ENCODE assay signal across 24 cellular contexts in the genomic region with DNA sequence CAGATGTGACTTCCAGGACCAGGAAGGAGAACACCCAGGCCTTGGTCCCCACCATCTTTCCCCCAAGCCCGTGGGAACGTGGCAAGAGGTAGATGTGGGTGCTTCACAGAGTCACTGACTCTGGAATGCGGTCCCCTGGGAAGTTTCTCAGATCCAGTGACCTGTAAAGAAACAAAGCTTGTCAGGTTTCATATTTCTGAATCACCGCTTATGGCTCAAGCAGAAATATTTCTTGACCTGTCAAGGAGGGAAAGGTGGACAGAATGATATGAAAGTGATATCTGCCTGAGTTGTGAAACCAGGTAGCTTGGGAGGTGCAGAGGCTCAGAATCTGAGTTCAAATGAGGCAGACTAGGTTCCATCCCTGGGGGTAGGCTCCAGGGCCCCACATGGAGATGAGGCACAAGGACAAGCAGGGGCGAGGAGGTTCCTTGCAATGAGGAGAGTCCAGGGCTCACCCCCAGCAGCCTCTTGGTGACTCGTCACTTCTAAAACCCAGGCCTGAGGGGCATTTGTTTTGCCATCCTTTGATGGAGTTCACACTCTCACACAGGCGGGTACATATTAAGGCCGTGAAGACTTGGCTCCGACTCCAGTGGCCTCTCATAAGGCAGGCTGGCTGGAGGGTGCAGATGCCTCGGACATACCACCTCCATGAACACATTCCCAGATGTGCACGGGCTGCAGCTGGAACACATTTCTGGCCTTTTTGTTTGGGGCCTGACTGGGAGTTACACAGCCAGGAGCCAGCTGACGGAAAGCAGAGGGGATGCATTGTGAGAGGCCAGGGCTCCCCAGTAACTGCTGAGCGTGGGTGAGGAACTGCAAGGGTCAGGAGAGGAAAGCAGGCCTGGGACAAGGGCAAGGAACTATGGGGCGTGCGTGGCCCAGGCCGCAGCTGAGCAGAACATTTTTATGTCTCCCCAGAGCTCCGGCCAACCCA. TPM values are rescaled to one million over a fixed set of nuclear protein-coding genes. Genes with fewer than 3 reads are reported as not detected.
DNase-seq lines count a peak whose midpoint lies in the region; ATAC-seq and TF ChIP-seq lines count a peak whose summit lies in the region.
"Had no signal": no experiment of that assay in that cellular context is flagged by ENCODE, and none has a peak within 500 bp of the region (broad histone marks: within the 10 kb centered on the region; RNA-seq: fewer than 3 reads in every experiment).

No MANE protein-coding gene starts in this region.

- H3K4me3 Mint-ChIP-seq in MCF 10A (ENCODE audit: unreplicated experiment) (no peak overlapping the region), glutamatergic neuron (ENCODE audit: unreplicated experiment) (no peak overlapping the region)
- H3K4me3 Mint-ChIP-seq in activated T-cell treated with anti-CD3 and anti-CD28 coated beads, Interleukin-2, amount 50 U/mL, for 4 hours = no peak overlapping the region
- H3K4me3 Mint-ChIP-seq in activated CD8-positive, alpha-beta T cell treated with anti-CD3 and anti-CD28 coated beads, Interleukin-2, amount 10 ng/mL, durations not matched to agents 7 days and 5 days = no peak overlapping the region
- H3K4me3 Mint-ChIP-seq: activated CD8-positive, alpha-beta T cell treated with anti-CD3 and anti-CD28 coated beads for 36 hours; activated naive CD8-positive, alpha-beta T cell; T-helper 2 cell treated with Interferon-gamma antibody and Interleukin-4, amounts not matched to agents 5 μg/mL and 100 μg/mL, for 36 hours had no signal

- H3K14ac ChIP-seq in neuronal stem cell (ENCODE audit: low read length) = peak overlapping the region; percentile 0

- H3K27me3 ChIP-seq in breast epithelium (no peaks in the 10 kb centered on the region), neuronal stem cell (ENCODE audit: control insufficient read depth in 3 of 3, insufficient read depth in 3 of 3, low read depth in 1 of 3, low read length in 3 of 3) (peaks cover 0 to 19% (median 0%) of the 10 kb centered on the region in 3 experiments), transverse colon (no peaks in the 10 kb centered on the region)
- H3K27me3 ChIP-seq: cardiac muscle cell, dorsolateral prefrontal cortex had no signal

- H2AFZ ChIP-seq in neuronal stem cell (ENCODE audit: low read length) = peak overlapping the region; percentile 30

- POLR2A ChIA-PET in MCF 10A (lab: Yijun Ruan, JAX) = no interaction called here
- POLR2A ChIA-PET in activated CD8-positive, alpha-beta T cell treated with anti-CD3 and anti-CD28 coated beads, Interleukin-2, amount 10 ng/mL, durations not matched to agents 7 days and 5 days (lab: Charles Lee) = no interaction called here

- H3K9me3 Mint-ChIP-seq in MCF 10A (ENCODE audit: unreplicated experiment) (no peaks in the 10 kb centered on the region), glutamatergic neuron (ENCODE audit: unreplicated experiment) (peaks cover 2% of the 10 kb centered on the region)
- no peaks in the 10 kb centered on the region for H3K9me3 Mint-ChIP-seq in activated T-cell treated with anti-CD3 and anti-CD28 coated beads, Interleukin-2, amount 50 U/mL, for 4 hours
- no peaks in the 10 kb centered on the region for H3K9me3 Mint-ChIP-seq in activated CD8-positive, alpha-beta T cell treated with anti-CD3 and anti-CD28 coated beads, Interleukin-2, amount 10 ng/mL, durations not matched to agents 7 days and 5 days (ENCODE audit: insufficient read depth)
- H3K9me3 Mint-ChIP-seq: activated CD8-positive, alpha-beta T cell treated with anti-CD3 and anti-CD28 coated beads for 36 hours; T-helper 2 cell treated with Interferon-gamma antibody and Interleukin-4, amounts not matched to agents 5 μg/mL and 100 μg/mL, for 36 hours had no signal

- H3K9ac ChIP-seq in neuronal stem cell (ENCODE audit: low read depth, low read length, poor library complexity) = no peak overlapping the region

- no peak overlapping the region for H3K23ac ChIP-seq in neuronal stem cell (ENCODE audit: low read depth, low read length, poor library complexity)

- H3K4ac ChIP-seq in neuronal stem cell (ENCODE audit: low read length) = no peak overlapping the region

- peak overlapping the region; percentile 69 for H2BK12ac ChIP-seq in neuronal stem cell (ENCODE audit: low read length)

- H3K4me3 ChIP-seq in breast epithelium (peak overlapping the region in 2 of 3 donors; percentile 5 to 41), neuronal stem cell (ENCODE audit: low read length in 2 of 2) (no peak overlapping the region), transverse colon (no peak overlapping the region)
- H3K4me3 ChIP-seq: cardiac muscle cell, dorsolateral prefrontal cortex, mucosa of descending colon, SK-N-MC had no signal

- H2BK15ac ChIP-seq in neuronal stem cell (ENCODE audit: low read length) = peak overlapping the region; percentile 54

- no peaks in the 10 kb centered on the region for H3K27me3 Mint-ChIP-seq in MCF 10A (ENCODE audit: insufficient read depth, unreplicated experiment)
- peaks cover 8% of the 10 kb centered on the region for H3K27me3 Mint-ChIP-seq in glutamatergic neuron (ENCODE audit: unreplicated experiment)
- no peaks in the 10 kb centered on the region for H3K27me3 Mint-ChIP-seq in activated T-cell treated with anti-CD3 and anti-CD28 coated beads, Interleukin-2, amount 50 U/mL, for 4 hours (ENCODE audit: low read depth)
- H3K27me3 Mint-ChIP-seq in activated CD8-positive, alpha-beta T cell treated with anti-CD3 and anti-CD28 coated beads, Interleukin-2, amount 10 ng/mL, durations not matched to agents 7 days and 5 days (ENCODE audit: low read depth) = no peaks in the 10 kb centered on the region
- H3K27me3 Mint-ChIP-seq: activated CD8-positive, alpha-beta T cell treated with anti-CD3 and anti-CD28 coated beads for 36 hours; activated naive CD8-positive, alpha-beta T cell had no signal

- H3K4me1 Mint-ChIP-seq in MCF 10A (ENCODE audit: insufficient read depth, unreplicated experiment) (no peaks in the 10 kb centered on the region), glutamatergic neuron (ENCODE audit: low read depth, unreplicated experiment) (peaks cover 17% of the 10 kb centered on the region)
- H3K4me1 Mint-ChIP-seq in activated T-cell treated with anti-CD3 and anti-CD28 coated beads, Interleukin-2, amount 50 U/mL, for 4 hours (ENCODE audit: low read depth) = no peaks in the 10 kb centered on the region
- no peaks in the 10 kb centered on the region for H3K4me1 Mint-ChIP-seq in activated CD8-positive, alpha-beta T cell treated with anti-CD3 and anti-CD28 coated beads, Interleukin-2, amount 10 ng/mL, durations not matched to agents 7 days and 5 days (ENCODE audit: low read depth)

- no peaks in the 10 kb centered on the region for H3K79me1 ChIP-seq in neuronal stem cell (ENCODE audit: low read depth, low read length)

- no TSS peak for BruUV-seq in MCF 10A (replicated peaks; lab: Mats Ljungman, UMichigan)

- H2BK120ac ChIP-seq in neuronal stem cell (ENCODE audit: low read depth, low read length) = no peak overlapping the region

- CTCF ChIA-PET in MCF 10A (lab: Yijun Ruan, JAX) = no interaction called here
- CTCF ChIA-PET in activated CD8-positive, alpha-beta T cell treated with anti-CD3 and anti-CD28 coated beads, Interleukin-2, amount 10 ng/mL, durations not matched to agents 7 days and 5 days (lab: Charles Lee) = no interaction called here

- no peak overlapping the region for H3K27ac Mint-ChIP-seq in MCF 10A (ENCODE audit: low read depth, unreplicated experiment)
- H3K27ac Mint-ChIP-seq in glutamatergic neuron (ENCODE audit: unreplicated experiment) = peak overlapping the region; percentile 90
- H3K27ac Mint-ChIP-seq in activated CD8-positive, alpha-beta T cell treated with anti-CD3 and anti-CD28 coated beads, Interleukin-2, amount 10 ng/mL, durations not matched to agents 7 days and 5 days = no peak overlapping the region
- H3K27ac Mint-ChIP-seq: activated CD8-positive, alpha-beta T cell treated with anti-CD3 and anti-CD28 coated beads for 36 hours; activated naive CD8-positive, alpha-beta T cell; T-helper 2 cell treated with Interferon-gamma antibody and Interleukin-4, amounts not matched to agents 5 μg/mL and 100 μg/mL, for 36 hours had no signal

- TF ChIP-seq EP300 in transverse colon (IDR thresholded peaks at IDR 0.05; ENCODE audit: low read depth) = no peak

- no peak for TF ChIP-seq POLR2A in breast epithelium (IDR thresholded peaks at IDR 0.05)
- no peak for TF ChIP-seq POLR2A in transverse colon (IDR thresholded peaks at IDR 0.05)

- no peak overlapping the region for H4K8ac ChIP-seq in neuronal stem cell (ENCODE audit: low read depth, low read length)

- ATAC-seq in HG03442 (IDR thresholded peaks at IDR 0.05; ENCODE audit: unreplicated experiment) = no peak
- ATAC-seq in activated T-cell treated with anti-CD3 and anti-CD28 coated beads, Interleukin-2, amount 50 U/mL, for 4 hours = no peak
- no peak for ATAC-seq in activated CD8-positive, alpha-beta T cell treated with anti-CD3 and anti-CD28 coated beads, Interleukin-2, amount 10 ng/mL, durations not matched to agents 7 days and 5 days
- ATAC-seq: activated CD8-positive, alpha-beta T cell treated with anti-CD3 and anti-CD28 coated beads for 36 hours; mucosa of descending colon had no signal

- WGBS in neuronal stem cell (ENCODE audit: extremely low coverage in 2 of 2, insufficient read length in 2 of 2, insufficient replicate concordance in 1 of 2), 2 donors = no CpG with 5 or more reads among the region's 17 CpGs
- WGBS in transverse colon (ENCODE audit: low coverage in 1 of 2), 2 donors = 78 to 100% methylated on average over 3 to 17 of the region's 17 CpGs

- TF ChIP-seq CTCF in breast epithelium (IDR thresholded peaks at IDR 0.05) (no peak), MCF 10A (IDR thresholded peaks at IDR 0.05; ENCODE audit: unreplicated experiment) (no peak), glutamatergic neuron (IDR thresholded peaks at IDR 0.05; ENCODE audit: partially characterized antibody, unreplicated experiment) (no peak), transverse colon (IDR thresholded peaks at IDR 0.05) (no peak)

- H4K91ac ChIP-seq in neuronal stem cell (ENCODE audit: low read depth, low read length, poor library complexity) = no peak overlapping the region

- H2BK5ac ChIP-seq in neuronal stem cell (ENCODE audit: low read length) = no peak overlapping the region

- H3K9me3 ChIP-seq in breast epithelium = no peaks in the 10 kb centered on the region
- peaks cover 0 to 2% of the 10 kb centered on the region in 2 donors for H3K9me3 ChIP-seq in neuronal stem cell (replicated peaks in 1 of 2; ENCODE audit: control insufficient read depth in 2 of 2, insufficient read depth in 1 of 2, low read depth in 1 of 2, low read length in 2 of 2)
- H3K9me3 ChIP-seq in transverse colon = no peaks in the 10 kb centered on the region
- H3K9me3 ChIP-seq: mucosa of descending colon had no signal

- in situ Hi-C loops in transverse colon (cut with MboI; ENCODE audit: low pct_ligation_motif_present in 1 of 4, low pct_unique_long_range_greater_than_20kb in 1 of 4, low sequenced_read_pairs in 3 of 4) = no loop called here

- H2AK5ac ChIP-seq in neuronal stem cell (ENCODE audit: low read depth, low read length) = peak overlapping the region; percentile 53

- H3K18ac ChIP-seq in neuronal stem cell (ENCODE audit: low read length) = peak overlapping the region; percentile 72

- H3K27ac ChIP-seq in breast epithelium (peak overlapping the region in 1 of 2 donors; percentile 83), neuronal stem cell (replicated peaks; ENCODE audit: low read length) (no peak overlapping the region), transverse colon (peak overlapping the region in 3 of 4 donors; percentile 1 to 63 (median 28))
- H3K27ac ChIP-seq: cardiac muscle cell, dorsolateral prefrontal cortex, SK-N-MC had no signal

- peaks cover 0 to 7% of the 10 kb centered on the region in 2 donors for H3K4me1 ChIP-seq in breast epithelium
- H3K4me1 ChIP-seq in neuronal stem cell (ENCODE audit: control insufficient read depth in 2 of 2, insufficient read depth in 1 of 2, low read depth in 1 of 2, low read length in 2 of 2) = peaks cover 4 to 13% of the 10 kb centered on the region in 2 donors
- H3K4me1 ChIP-seq in transverse colon = peaks cover 0 to 16% (median 8%) of the 10 kb centered on the region in 4 donors

- H3K4me2 ChIP-seq in neuronal stem cell (ENCODE audit: insufficient read depth, low read length, poor library complexity, severe bottlenecking) = no peak overlapping the region

- H3K36me3 Mint-ChIP-seq in MCF 10A (ENCODE audit: insufficient read depth, unreplicated experiment) (no peaks in the 10 kb centered on the region), glutamatergic neuron (ENCODE audit: unreplicated experiment) (no peaks in the 10 kb centered on the region)
- no peaks in the 10 kb centered on the region for H3K36me3 Mint-ChIP-seq in activated T-cell treated with anti-CD3 and anti-CD28 coated beads, Interleukin-2, amount 50 U/mL, for 4 hours (ENCODE audit: insufficient read depth)
- no peaks in the 10 kb centered on the region for H3K36me3 Mint-ChIP-seq in activated CD8-positive, alpha-beta T cell treated with anti-CD3 and anti-CD28 coated beads, Interleukin-2, amount 10 ng/mL, durations not matched to agents 7 days and 5 days (ENCODE audit: low read depth)
- H3K36me3 Mint-ChIP-seq: activated naive CD8-positive, alpha-beta T cell had no signal

- DNase-seq in breast epithelium (ENCODE audit: low spot score in 2 of 2) (no peak), MCF 10A (ENCODE audit: unreplicated experiment) (no peak), glutamatergic neuron (no peak), neuronal stem cell (ENCODE audit: low spot score) (no peak), transverse colon (no peak)
- no peak for DNase-seq in activated T-cell treated with anti-CD3 and anti-CD28 coated beads, Interleukin-2, amount 50 U/mL, for 4 hours
- no peak for DNase-seq in activated CD8-positive, alpha-beta T cell treated with anti-CD3 and anti-CD28 coated beads, Interleukin-2, amount 10 ng/mL, durations not matched to agents 7 days and 5 days
- DNase-seq: 8988T; activated CD4-positive, CD25-positive, alpha-beta regulatory T cell; activated CD8-positive, alpha-beta T cell treated with anti-CD3 and anti-CD28 coated beads for 36 hours; dorsolateral prefrontal cortex; HCEC 1CT; Karpas-422; mucosa of descending colon; NCI-H1105; NCI-H748 treated with DMSO at 0.1 percent for 48 hours; stimulated activated CD8-positive, alpha-beta memory T cell treated with anti-CD3 and anti-CD28 coated beads, Interleukin-4, amount 100 ng/mL, for 48 hours; substantia nigra had no signal

- intact Hi-C loops in breast epithelium (cut with DNase I; ENCODE audit: low total_unique reads) (no loop called here), MCF 10A (cut with micrococcal nuclease) (no loop called here), transverse colon (cut with DNase I; ENCODE audit: low total_unique reads) (no loop called here)

- H3K36me3 ChIP-seq in breast epithelium = no peaks in the 10 kb centered on the region
- no peaks in the 10 kb centered on the region for H3K36me3 ChIP-seq in neuronal stem cell (replicated peaks in 1 of 2; ENCODE audit: control insufficient read depth in 2 of 2, insufficient read depth in 2 of 2, low read length in 2 of 2)
- H3K36me3 ChIP-seq in transverse colon = no peaks in the 10 kb centered on the region
- H3K36me3 ChIP-seq: cardiac muscle cell had no signal

RNA-seq across cellular contexts. Expression of a gene that starts 1.3 kb away (rescaled TPM):
- total RNA-seq in breast epithelium (100 to 1,000 TPM in 1 of 3 donors, 10 to 100 TPM in 1, 1 to 10 TPM in 1; 5.2 to 203 (median 24.6) TPM), MCF 10A (2022) (not detected in 2 replicates), glutamatergic neuron (ENCODE audit: unreplicated experiment) (0.12 TPM), transverse colon (10 to 100 TPM in 3 of 4 donors, 1 to 10 TPM in 1; 8.1 to 89.6 (median 18.5) TPM)
- polyA plus RNA-seq in neuronal stem cell (2013, experiment 1 of 2) = 0.03 TPM
- 0.03 TPM for polyA plus RNA-seq in neuronal stem cell (2013, experiment 2 of 2)
- total RNA-seq in activated T-cell treated with anti-CD3 and anti-CD28 coated beads, Interleukin-2, amount 50 U/mL, for 4 hours = under 1 TPM; 0.08 to 0.13 (median 0.08) TPM
- total RNA-seq in activated CD8-positive, alpha-beta T cell treated with anti-CD3 and anti-CD28 coated beads, Interleukin-2, amount 10 ng/mL, durations not matched to agents 7 days and 5 days = under 1 TPM; 0.05 to 0.08 TPM
- total RNA-seq: activated CD8-positive, alpha-beta T cell treated with anti-CD3 and anti-CD28 coated beads for 36 hours; G401 had no signal

RNA-seq across cellular contexts. Expression of a gene that starts 24.8 kb away (rescaled TPM):
- total RNA-seq in breast epithelium (10 to 100 TPM; 47.5 to 71.9 (median 51.8) TPM), MCF 10A (2022) (47.9 and 48.9 TPM in 2 replicates), glutamatergic neuron (ENCODE audit: unreplicated experiment) (28.6 TPM), transverse colon (10 to 100 TPM; 12.0 to 72.2 (median 57.4) TPM)
- 19.2 TPM for polyA plus RNA-seq in neuronal stem cell (2013, experiment 1 of 2)
- 19.4 TPM for polyA plus RNA-seq in neuronal stem cell (2013, experiment 2 of 2)
- 10 to 100 TPM; 56.2 to 62.4 (median 58.0) TPM for total RNA-seq in activated T-cell treated with anti-CD3 and anti-CD28 coated beads, Interleukin-2, amount 50 U/mL, for 4 hours
- 10 to 100 TPM; 40.5 to 42.9 TPM for total RNA-seq in activated CD8-positive, alpha-beta T cell treated with anti-CD3 and anti-CD28 coated beads, Interleukin-2, amount 10 ng/mL, durations not matched to agents 7 days and 5 days

Comparison
In these comparisons a context has a peak if more than half of its experiments do, and no peak if none do; other contexts are left out.
1. H3K4me3 ChIP-seq: peak in breast epithelium (2 of 3); none in neuronal stem cell (0 of 2) and transverse colon (0 of 4).